In the genomic region with DNA sequence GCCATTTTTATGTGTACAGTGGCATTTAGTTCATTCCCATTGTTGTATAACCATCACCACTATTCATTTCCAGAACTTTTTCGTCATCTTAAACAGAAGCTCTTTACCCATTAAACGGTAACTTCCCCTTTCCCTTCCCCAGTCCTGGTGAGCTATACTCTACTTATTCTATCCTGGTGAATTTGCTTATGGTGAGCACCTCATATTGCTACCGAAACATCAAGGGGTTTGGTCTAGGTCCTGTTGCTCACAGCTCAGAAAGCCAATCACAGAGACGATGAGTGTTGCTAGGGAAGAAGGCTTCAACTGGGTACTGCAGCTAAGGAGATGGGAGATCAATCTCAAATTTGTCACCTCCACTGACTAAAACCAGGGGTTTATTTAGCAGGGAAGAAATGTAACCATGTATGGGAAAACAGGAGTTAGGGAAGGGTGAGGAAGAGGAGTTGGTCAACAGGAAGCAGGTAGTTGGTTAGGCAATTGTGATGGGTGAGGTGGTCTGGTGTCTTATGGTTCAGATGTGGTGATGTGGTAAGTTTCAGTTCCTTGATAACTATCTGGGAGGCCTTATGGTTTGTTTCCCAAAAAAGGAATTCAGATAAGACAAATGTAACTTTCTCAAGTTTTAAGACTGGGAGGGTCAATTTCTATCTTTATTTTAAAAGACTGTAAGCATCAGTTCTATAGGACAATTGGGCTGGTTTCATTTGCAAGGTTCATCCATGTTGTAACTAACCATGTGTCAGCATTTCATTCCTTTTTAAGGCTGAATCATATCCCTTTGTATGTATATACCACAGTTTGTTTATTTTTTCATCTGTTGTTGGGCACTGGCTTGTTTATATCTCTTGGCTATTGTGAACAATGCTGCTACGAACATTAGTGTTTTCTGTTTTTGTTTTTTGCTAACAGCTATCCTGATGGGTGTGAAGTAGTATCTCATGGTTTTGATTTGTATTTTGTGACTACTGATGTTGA, we compare ENCODE assay signal across 9 cellular contexts. TPM values are rescaled to one million over a fixed set of nuclear protein-coding genes. Genes with fewer than 3 reads are reported as not detected.
DNase-seq lines count a peak whose midpoint lies in the region; ATAC-seq and TF ChIP-seq lines count a peak whose summit lies in the region.
"Had no signal": no experiment of that assay in that cellular context is flagged by ENCODE, and none has a peak within 500 bp of the region (broad histone marks: within the 10 kb centered on the region; RNA-seq: fewer than 3 reads in every experiment).

No MANE protein-coding gene starts in this region.

- no peak for TF ChIP-seq POLR2A in NB4 (IDR thresholded peaks at IDR 0.05; ENCODE audit: extremely low read depth, insufficient read length)

- H3K4me1 Mint-ChIP-seq in activated CD4-positive, alpha-beta T cell treated with anti-CD3 and anti-CD28 coated beads for 36 hours, result peaks cover 23% of the 10 kb centered on the region

- no peak overlapping the region for H3K4me3 ChIP-seq in NB4 (ENCODE audit: low read depth, low read length)
- H3K4me3 ChIP-seq in neutrophil (ENCODE audit: low read depth in 1 of 2, low read length in 1 of 2), result no peak overlapping the region
- no peak overlapping the region for H3K4me3 ChIP-seq in BE2C (ENCODE audit: low read depth, low read length)

- peaks cover 15% of the 10 kb centered on the region for H3K36me3 ChIP-seq in neutrophil
- peaks cover 20% of the 10 kb centered on the region for H3K36me3 ChIP-seq in BE2C

- no peaks in the 10 kb centered on the region for H3K9me3 ChIP-seq in neutrophil
- H3K9me3 ChIP-seq in BE2C, result no peaks in the 10 kb centered on the region

- H3K4me3 Mint-ChIP-seq in activated CD4-positive, alpha-beta T cell treated with anti-CD3 and anti-CD28 coated beads for 36 hours, result no peak overlapping the region

- H3K27ac Mint-ChIP-seq in activated CD4-positive, alpha-beta T cell treated with anti-CD3 and anti-CD28 coated beads for 36 hours, result no peak overlapping the region

- POLR2A ChIA-PET in activated CD4-positive, alpha-beta T cell treated with anti-CD3 and anti-CD28 coated beads for 36 hours (lab: Charles Lee), result no interaction called here

- peaks cover 44% of the 10 kb centered on the region for H3K36me3 Mint-ChIP-seq in activated CD4-positive, alpha-beta T cell treated with anti-CD3 and anti-CD28 coated beads for 36 hours (ENCODE audit: low read depth)

- H3K9me3 Mint-ChIP-seq in activated CD4-positive, alpha-beta T cell treated with anti-CD3 and anti-CD28 coated beads for 36 hours (ENCODE audit: low read depth), result no peaks in the 10 kb centered on the region

- peak overlapping the region; percentile 70 for H3K27ac ChIP-seq in neutrophil

- peak; percentile 44 for ATAC-seq in activated CD4-positive, alpha-beta T cell treated with anti-CD3 and anti-CD28 coated beads for 36 hours
- ATAC-seq in HG02678 (IDR thresholded peaks at IDR 0.05; ENCODE audit: unreplicated experiment), result peak; percentile 94

- CTCF ChIA-PET in activated CD4-positive, alpha-beta T cell treated with anti-CD3 and anti-CD28 coated beads for 36 hours (lab: Charles Lee), result no interaction called here

- H3K27me3 Mint-ChIP-seq in activated CD4-positive, alpha-beta T cell treated with anti-CD3 and anti-CD28 coated beads for 36 hours, result no peaks in the 10 kb centered on the region

- DNase-seq in activated CD4-positive, alpha-beta T cell treated with anti-CD3 and anti-CD28 coated beads for 36 hours, result no peak
- no peak for DNase-seq in activated CD4-positive, alpha-beta T cell treated with anti-CD3 and anti-CD28 coated beads for 48 hours
- peak; percentile 76 for DNase-seq in NB4 (ENCODE audit: low read depth)
- DNase-seq in NCI-H226, result no peak
- no peak for DNase-seq in anterior cingulate cortex (lab: John Stamatoyannopoulos, UW)
- no peak for DNase-seq in BE2C

- TF ChIP-seq CTCF in NB4 (IDR thresholded peaks at IDR 0.05; ENCODE audit: low read depth, low read length) (no peak), neutrophil (IDR thresholded peaks at IDR 0.05) (no peak), BE2C (IDR thresholded peaks at IDR 0.05; ENCODE audit: low read depth, low read length) (no peak)

- intact Hi-C loops in activated CD4-positive, alpha-beta T cell treated with anti-CD3 and anti-CD28 coated beads for 36 hours (cut with DNase I, micrococcal nuclease), result loop anchor here in 1 of 2 experiments (2.0 kb wide), 1 partner anchor 19 kb away; no protein-coding TSS in a partner anchor

- H3K27me3 ChIP-seq in neutrophil (no peaks in the 10 kb centered on the region), BE2C (no peaks in the 10 kb centered on the region)

- H3K4me1 ChIP-seq in neutrophil (ENCODE audit: control insufficient read depth in 1 of 2, insufficient read depth in 1 of 2, low read depth in 1 of 2, low read length in 1 of 2), result peaks cover 5 to 10% of the 10 kb centered on the region in 2 experiments
- no peaks in the 10 kb centered on the region for H3K4me1 ChIP-seq in BE2C

RNA-seq across cellular contexts. Expression of gene GOLGA8H, which starts 46.4 kb away (rescaled TPM):
- total RNA-seq in activated CD4-positive, alpha-beta T cell treated with anti-CD3 and anti-CD28 coated beads for 36 hours, result not detected
- polyA plus RNA-seq in BE2C (2012; ENCODE audit: insufficient read depth, insufficient read length, low read depth), result not detected
- total RNA-seq: A673 had no signal
